27 cellular contexts compared by ENCODE assay signal in the genomic region with DNA sequence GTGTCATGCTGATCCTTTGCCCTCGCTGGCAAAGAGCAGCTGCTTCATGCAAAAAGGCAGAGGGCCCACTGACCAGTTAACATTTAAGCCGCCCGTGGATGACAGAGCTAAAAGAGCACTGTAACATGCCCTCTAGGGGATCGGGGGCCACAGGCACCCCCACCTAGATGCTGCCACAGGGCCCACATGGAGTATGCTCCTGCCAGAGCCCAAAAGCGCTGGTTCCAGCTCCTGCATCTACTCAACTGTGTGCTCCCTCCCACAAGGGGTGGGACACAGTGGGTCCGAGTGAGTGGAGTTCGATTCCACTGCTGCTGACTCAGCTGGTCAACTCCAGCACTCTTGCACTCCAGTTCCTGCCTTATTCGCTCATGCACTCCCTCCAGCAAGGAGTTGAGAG.
"Had no signal": no experiment of that assay in that cellular context is flagged by ENCODE, and none has a peak within 500 bp of the region (broad histone marks: within the 10 kb centered on the region; RNA-seq: fewer than 3 reads in every experiment).

No MANE protein-coding gene starts in this region.

- H3K4me1 ChIP-seq: heart left ventricle, lower lobe of right lung, right atrium auricular region, stomach, testis, thyroid gland, transverse colon, upper lobe of left lung had no signal

- H3K36me3 Mint-ChIP-seq: immature natural killer cell; stimulated activated naive B cell treated with anti-CD40 and anti-IgM and Interleukin-4, amounts not matched to agents 10 μg/mL and 1 μg/mL and 100 μg/mL, for 72 hours had no signal

- H3K27ac Mint-ChIP-seq: immature natural killer cell; naive thymus-derived CD8-positive, alpha-beta T cell; progenitor cell of endocrine pancreas; stimulated activated naive B cell treated with anti-CD40 and anti-IgM and Interleukin-4, amounts not matched to agents 10 μg/mL and 1 μg/mL and 100 μg/mL, for 72 hours had no signal

- H3K4me1 Mint-ChIP-seq: immature natural killer cell; naive thymus-derived CD8-positive, alpha-beta T cell; nephron; neural crest cell had no signal

- H3K4me2 ChIP-seq: smooth muscle cell had no signal

- H3K27ac ChIP-seq: heart left ventricle, lower lobe of right lung, neutrophil, right atrium auricular region, stomach, testis, thyroid gland, transverse colon, upper lobe of left lung had no signal

- H3K27me3 ChIP-seq: heart left ventricle, neutrophil, right atrium auricular region, stomach, testis, thyroid gland, transverse colon, upper lobe of left lung had no signal

- H3K4me3 ChIP-seq: heart left ventricle, lower lobe of right lung, right atrium auricular region, smooth muscle cell, stomach, testis, thyroid gland, transverse colon, upper lobe of left lung had no signal

- H3K9me3 ChIP-seq: thyroid gland had no signal

- H3K36me3 ChIP-seq: heart left ventricle, lower lobe of right lung, neutrophil, right atrium auricular region, stomach, thyroid gland, transverse colon, upper lobe of left lung had no signal

- H3K4me3 Mint-ChIP-seq: immature natural killer cell; naive thymus-derived CD8-positive, alpha-beta T cell; nephron; neural crest cell; stimulated activated naive B cell treated with anti-CD40 and anti-IgM and Interleukin-4, amounts not matched to agents 10 μg/mL and 1 μg/mL and 100 μg/mL, for 72 hours had no signal

- ATAC-seq: heart left ventricle; left cardiac atrium; left lobe of liver; lower lobe of right lung; naive thymus-derived CD8-positive, alpha-beta T cell; stimulated activated naive B cell treated with anti-CD40 and anti-IgM and Interleukin-4, amounts not matched to agents 10 μg/mL and 1 μg/mL and 100 μg/mL, for 72 hours; stimulated activated naive CD8-positive, alpha-beta T cell treated with anti-CD3 and anti-CD28 coated beads, Interleukin-15, Interleukin-2, amounts not matched to agents 100 U/mL and 50 U/mL, for 24 hours had no signal

- DNase-seq: heart left ventricle; hypothalamus; immature natural killer cell; left cardiac atrium; lower lobe of right lung; mammary epithelial cell; mesenchymal stem cell; naive thymus-derived CD8-positive, alpha-beta T cell; occipital lobe; stimulated activated CD4-positive, alpha-beta T cell treated with anti-CD3 and anti-CD28 coated beads, Interleukin-12 subunit alpha, Interleukin-12 subunit beta, amount 100 ng/mL, for 4 hours; stimulated activated CD4-positive, alpha-beta T cell treated with anti-CD3 and anti-CD28 coated beads, Interleukin-15, amount 100 ng/mL, for 24 hours; stimulated activated CD4-positive, alpha-beta T cell treated with anti-CD3 and anti-CD28 coated beads, Interleukin-2, amount 100 ng/mL, for 24 hours; stimulated activated CD4-positive, alpha-beta T cell treated with anti-CD3 and anti-CD28 coated beads, Interleukin-4, amount 100 ng/mL, for 1 hour; stimulated activated naive B cell treated with anti-CD40 and anti-IgM and Interleukin-4, amounts not matched to agents 10 μg/mL and 1 μg/mL and 100 μg/mL, for 72 hours; stimulated activated naive CD8-positive, alpha-beta T cell treated with anti-CD3 and anti-CD28 coated beads, Interleukin-15, Interleukin-2, amounts not matched to agents 100 U/mL and 50 U/mL, for 24 hours; stomach; testis; thyroid gland; transverse colon; upper lobe of left lung had no signal

- H3K27me3 Mint-ChIP-seq: naive thymus-derived CD8-positive, alpha-beta T cell; progenitor cell of endocrine pancreas; stimulated activated naive B cell treated with anti-CD40 and anti-IgM and Interleukin-4, amounts not matched to agents 10 μg/mL and 1 μg/mL and 100 μg/mL, for 72 hours had no signal
